8 cellular contexts compared by ENCODE assay signal in genomic region chr2:109129356-109129920, GRCh38. TPM values are rescaled to one million over a fixed set of nuclear protein-coding genes. Genes with fewer than 3 reads are reported as not detected.
DNase-seq lines count a peak whose midpoint lies in the region; ATAC-seq and TF ChIP-seq lines count a peak whose summit lies in the region.

No MANE protein-coding gene starts in this region.

- H3K9me3 ChIP-seq in Caco-2 (no peaks in the 10 kb centered on the region), OCI-LY7 (ENCODE audit: low read length) (no peaks in the 10 kb centered on the region)

- H2AFZ ChIP-seq in OCI-LY7 (ENCODE audit: low read length), result no peak overlapping the region

- CTCF ChIA-PET in Caco-2 (lab: Charles Lee), result no interaction called here
- CTCF ChIA-PET in OCI-LY7 (lab: Charles Lee; ENCODE audit: unreplicated experiment), result no interaction called here

- peaks cover 5% of the 10 kb centered on the region for H3K27me3 ChIP-seq in Caco-2 (replicated peaks; ENCODE audit: control insufficient read depth, insufficient read depth, low read length)

- H4K20me1 ChIP-seq in OCI-LY7 (ENCODE audit: insufficient read depth, low read length), result no peaks in the 10 kb centered on the region

- H3K4me3 ChIP-seq in Caco-2 (ENCODE audit: low read depth, low read length), result peak overlapping the region; percentile 64
- H3K4me3 ChIP-seq in OCI-LY7 (ENCODE audit: low read depth, low read length, poor library complexity, severe bottlenecking), result no peak overlapping the region

- DNase-seq in Caco-2, result peak in 1 of 2 experiments; percentile 26
- peak; percentile 70 for DNase-seq in activated CD8-positive, alpha-beta memory T cell treated with anti-CD3 and anti-CD28 coated beads, Interleukin-2, amount 50 U/mL, for 48 hours
- peak; percentile 67 for DNase-seq in glutamatergic neuron
- no peak for DNase-seq in omental fat pad (ENCODE audit: low spot score)
- no peak for DNase-seq in OCI-LY7 (ENCODE audit: low spot score)

- BruUV-seq in Caco-2 (replicated peaks; lab: Mats Ljungman, UMichigan) (no TSS peak), OCI-LY7 (replicated peaks; lab: Mats Ljungman, UMichigan) (no TSS peak)

- ATAC-seq in HG02870 (IDR thresholded peaks at IDR 0.05; ENCODE audit: unreplicated experiment) (peak; percentile 20), omental fat pad (ENCODE audit: low FRiP score) (peak; percentile 25), GM21526 (IDR thresholded peaks at IDR 0.05; ENCODE audit: low FRiP score, unreplicated experiment) (no peak), GM21529 (IDR thresholded peaks at IDR 0.05; ENCODE audit: unreplicated experiment) (no peak)

- H3K27ac Mint-ChIP-seq in Caco-2 (ENCODE audit: unreplicated experiment), result no peak overlapping the region
- H3K27ac Mint-ChIP-seq in glutamatergic neuron (ENCODE audit: unreplicated experiment), result no peak overlapping the region

- H3K4me2 ChIP-seq in OCI-LY7 (ENCODE audit: low read length), result no peak overlapping the region

- H3K27me3 Mint-ChIP-seq in Caco-2 (ENCODE audit: insufficient read depth, unreplicated experiment) (peaks cover 18% of the 10 kb centered on the region), glutamatergic neuron (ENCODE audit: unreplicated experiment) (peaks cover 5% of the 10 kb centered on the region)

- intact Hi-C loops in Caco-2 (cut with micrococcal nuclease; ENCODE audit: unreplicated experiment), result loop anchor here (2.0 kb wide), 2 partner anchors 267 to 365 kb away; no protein-coding TSS in a partner anchor
- intact Hi-C loops in OCI-LY7 (cut with micrococcal nuclease; ENCODE audit: unreplicated experiment), result no loop called here

- H3K4me1 Mint-ChIP-seq in Caco-2 (ENCODE audit: low read depth, unreplicated experiment) (no peaks in the 10 kb centered on the region), glutamatergic neuron (ENCODE audit: low read depth, unreplicated experiment) (peaks cover 4% of the 10 kb centered on the region)

- H3K9me2 ChIP-seq in OCI-LY7 (ENCODE audit: insufficient read depth, low read length), result no peaks in the 10 kb centered on the region

- H3K36me3 Mint-ChIP-seq in Caco-2 (ENCODE audit: insufficient read depth, unreplicated experiment), result no peaks in the 10 kb centered on the region
- H3K36me3 Mint-ChIP-seq in glutamatergic neuron (ENCODE audit: unreplicated experiment), result no peaks in the 10 kb centered on the region

- no peaks in the 10 kb centered on the region for H3K79me2 ChIP-seq in OCI-LY7 (ENCODE audit: insufficient read depth, low read depth, low read length)

- no peak overlapping the region for H3K27ac ChIP-seq in OCI-LY7 (ENCODE audit: low read depth, low read length, poor library complexity, severe bottlenecking)

- H3K36me3 ChIP-seq in Caco-2 (ENCODE audit: control insufficient read depth, insufficient read depth, low read length), result no peaks in the 10 kb centered on the region
- no peaks in the 10 kb centered on the region for H3K36me3 ChIP-seq in OCI-LY7 (ENCODE audit: insufficient read depth, low read length)

- POLR2A ChIA-PET in Caco-2 (lab: Charles Lee), result no interaction called here
- POLR2A ChIA-PET in OCI-LY7 (lab: Charles Lee), result no interaction called here

- TF ChIP-seq CTCF in Caco-2 (IDR thresholded peaks at IDR 0.05; ENCODE audit: insufficient read depth in 1 of 2, low read depth in 1 of 2, low read length in 1 of 2, severe bottlenecking in 1 of 2, unreplicated experiment in 1 of 2), result no peak
- TF ChIP-seq CTCF in glutamatergic neuron (IDR thresholded peaks at IDR 0.05; ENCODE audit: partially characterized antibody, unreplicated experiment), result no peak
- no peak for TF ChIP-seq CTCF in omental fat pad (IDR thresholded peaks at IDR 0.05)
- no peak for TF ChIP-seq CTCF in OCI-LY7 (conservative IDR thresholded peaks at IDR 0.05; ENCODE audit: low read length)

- H3K4me1 ChIP-seq in Caco-2 (no peaks in the 10 kb centered on the region; the same call in 1 of the 2 replicates), OCI-LY7 (ENCODE audit: insufficient read depth, low read length, poor library complexity, severe bottlenecking) (no peaks in the 10 kb centered on the region)

- H3K9me3 Mint-ChIP-seq in Caco-2 (ENCODE audit: unreplicated experiment) (no peaks in the 10 kb centered on the region), glutamatergic neuron (ENCODE audit: unreplicated experiment) (peaks cover 3% of the 10 kb centered on the region)

- H3K4me3 Mint-ChIP-seq in Caco-2 (ENCODE audit: unreplicated experiment) (peak overlapping the region; percentile 84), glutamatergic neuron (ENCODE audit: unreplicated experiment) (peak overlapping the region; percentile 49)

RNA-seq across cellular contexts. Expression of gene SH3RF3, which starts 0.4 kb away (rescaled TPM):
- total RNA-seq in Caco-2 (2022), result 0.98 and 1.1 TPM in 2 replicates
- total RNA-seq in glutamatergic neuron (ENCODE audit: unreplicated experiment), result 1.7 TPM
- total RNA-seq in omental fat pad, result 10 to 100 TPM in 2 of 4 donors, 1 to 10 TPM in 2; 6.5 to 16.6 (median 8.6) TPM
- total RNA-seq in OCI-LY7 (2014; rRNA removed; shearing (Covaris generic)), result not detected in 2 replicates
- not detected in 2 replicates for total RNA-seq in OCI-LY7 (2022)

Comparison
In these comparisons a context has a peak if more than half of its experiments do, and no peak if none do; other contexts are left out.
1. DNase-seq: peak in activated CD8-positive, alpha-beta memory T cell treated with anti-CD3 and anti-CD28 coated beads, Interleukin-2, amount 50 U/mL, for 48 hours (single experiment) and glutamatergic neuron (single experiment); none in omental fat pad (single experiment) and OCI-LY7 (single experiment).
2. ATAC-seq: peak in HG02870 (single experiment) and omental fat pad (single experiment); none in GM21526 (single experiment) and GM21529 (single experiment).